In the genomic region with DNA sequence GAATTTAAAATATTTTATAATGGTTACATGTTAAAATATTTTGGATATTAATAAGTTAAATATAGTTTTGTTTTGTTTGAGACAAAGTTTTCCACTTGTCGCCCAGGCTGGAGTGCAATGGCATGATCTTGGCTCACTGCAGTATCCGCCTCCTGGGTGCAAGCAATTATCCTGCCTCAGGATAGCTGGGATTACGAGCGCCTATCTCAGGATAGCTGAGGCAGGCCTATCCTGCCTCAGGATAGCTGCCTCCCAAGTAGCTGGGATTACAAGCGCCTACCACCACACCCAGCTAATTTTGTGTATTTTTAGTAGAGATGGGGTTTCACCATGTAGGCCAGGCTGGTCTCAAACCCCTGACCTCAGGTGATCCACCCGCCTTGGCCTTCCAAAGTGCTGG, we compare ENCODE assay signal across 6 cellular contexts. TPM values are rescaled to one million over a fixed set of nuclear protein-coding genes. Genes with fewer than 3 reads are reported as not detected.
"Had no signal": no experiment of that assay in that cellular context is flagged by ENCODE, and none has a peak within 500 bp of the region (broad histone marks: within the 10 kb centered on the region; RNA-seq: fewer than 3 reads in every experiment).

No MANE protein-coding gene starts in this region.

RNA-seq across cellular contexts. Expression of a gene that starts 30.9 kb away (rescaled TPM):
- total RNA-seq: activated naive CD4-positive, alpha-beta T cell treated with anti-CD3 and anti-CD28 coated beads for 36 hours; activated naive CD4-positive, alpha-beta T cell treated with anti-CD3 and anti-CD28 coated beads, Interleukin-2, amount 50 U/mL, for 72 hours; activated naive CD8-positive, alpha-beta T cell treated with anti-CD3 and anti-CD28 coated beads for 36 hours; activated T-helper 1 cell treated with anti-CD3 and anti-CD28 coated beads, Interleukin-12 subunit alpha, Interleukin-12 subunit beta, Interleukin-2, Interleukin-4 antibody, amounts not matched to agents 30 ng/mL and 10 ng/mL and 1 ng/mL, durations not matched to agents 14 hours and 24 hours and 36 hours; activated T-helper 17 cell treated with anti-CD3 and anti-CD28 coated beads, Interleukin-2, amount 50 U/mL, for 72 hours; activated T-helper 2 cell treated with anti-CD3 and anti-CD28 coated beads, Interferon-gamma antibody, Interleukin-2, Interleukin-4, amounts not matched to agents 10 μg/mL and 5 μg/mL and 100 μg/mL, durations not matched to agents 14 hours and 24 hours and 36 hours had no signal
